ENCODE assay signal across 13 cellular contexts in genomic region chr9:76882686-76883085, GRCh38. TPM values are rescaled to one million over a fixed set of nuclear protein-coding genes. Genes with fewer than 3 reads are reported as not detected.
A peak's percentile ranks its signal among the peaks of the same experiment; 100 is the strongest.
DNase-seq lines count a peak whose midpoint lies in the region; ATAC-seq and TF ChIP-seq lines count a peak whose summit lies in the region.
"Had no signal": no experiment of that assay in that cellular context is flagged by ENCODE, and none has a peak within 500 bp of the region (broad histone marks: within the 10 kb centered on the region; RNA-seq: fewer than 3 reads in every experiment).

No MANE protein-coding gene starts in this region.

- POLR2A ChIA-PET in MCF 10A (lab: Yijun Ruan, JAX) = no interaction called here

- peak; percentile 45 for ATAC-seq in GM19324 (IDR thresholded peaks at IDR 0.05; ENCODE audit: low FRiP score, unreplicated experiment)
- peak; percentile 68 for ATAC-seq in HG02588 (IDR thresholded peaks at IDR 0.05; ENCODE audit: unreplicated experiment)
- ATAC-seq in HG03378 (IDR thresholded peaks at IDR 0.05; ENCODE audit: unreplicated experiment) = peak; percentile 77
- ATAC-seq in memory B cell (ENCODE audit: low read depth) = peak; percentile 35
- ATAC-seq: stimulated activated naive CD8-positive, alpha-beta T cell treated with anti-CD3 and anti-CD28 coated beads, Interleukin-15, amount 100 ng/mL, for 72 hours had no signal

- no peak for TF ChIP-seq CTCF in MCF 10A (IDR thresholded peaks at IDR 0.05; ENCODE audit: unreplicated experiment)

- H3K27ac Mint-ChIP-seq in memory B cell (no peak overlapping the region), MCF 10A (ENCODE audit: low read depth, unreplicated experiment) (no peak overlapping the region)
- H3K27ac Mint-ChIP-seq: stimulated activated naive CD8-positive, alpha-beta T cell treated with anti-CD3 and anti-CD28 coated beads, Interleukin-15, amount 100 ng/mL, for 72 hours had no signal

- DNase-seq in memory B cell (ENCODE audit: low spot score in 2 of 2) (no peak), MCF 10A (ENCODE audit: unreplicated experiment) (no peak), NCI-H2227 (lab: John Stamatoyannopoulos, UW; ENCODE audit: unreplicated experiment) (no peak)
- no peak for DNase-seq in stimulated activated CD8-positive, alpha-beta memory T cell treated with anti-CD3 and anti-CD28 coated beads, Interleukin-4, amount 100 ng/mL, for 48 hours
- DNase-seq in central memory CD4-positive, alpha-beta T cell = no peak
- DNase-seq: hippocampal formation; Karpas-422; mesenchymal stem cell; posterior cingulate gyrus; stimulated activated naive CD8-positive, alpha-beta T cell treated with anti-CD3 and anti-CD28 coated beads, Interleukin-15, amount 100 ng/mL, for 72 hours had no signal

- H3K27me3 Mint-ChIP-seq in memory B cell = no peaks in the 10 kb centered on the region
- no peaks in the 10 kb centered on the region for H3K27me3 Mint-ChIP-seq in MCF 10A (ENCODE audit: insufficient read depth, unreplicated experiment)

- no TSS peak for BruUV-seq in MCF 10A (replicated peaks; lab: Mats Ljungman, UMichigan)

- CTCF ChIA-PET in MCF 10A (lab: Yijun Ruan, JAX) = no interaction called here

- H3K4me3 Mint-ChIP-seq in memory B cell (no peak overlapping the region), MCF 10A (ENCODE audit: unreplicated experiment) (no peak overlapping the region)
- H3K4me3 Mint-ChIP-seq: stimulated activated naive CD8-positive, alpha-beta T cell treated with anti-CD3 and anti-CD28 coated beads, Interleukin-15, amount 100 ng/mL, for 72 hours had no signal

- no peaks in the 10 kb centered on the region for H3K9me3 Mint-ChIP-seq in memory B cell
- no peaks in the 10 kb centered on the region for H3K9me3 Mint-ChIP-seq in MCF 10A (ENCODE audit: unreplicated experiment)
- H3K9me3 Mint-ChIP-seq: stimulated activated naive CD8-positive, alpha-beta T cell treated with anti-CD3 and anti-CD28 coated beads, Interleukin-15, amount 100 ng/mL, for 72 hours had no signal

- peaks cover 9% of the 10 kb centered on the region for H3K4me1 Mint-ChIP-seq in memory B cell
- no peaks in the 10 kb centered on the region for H3K4me1 Mint-ChIP-seq in MCF 10A (ENCODE audit: insufficient read depth, unreplicated experiment)
- H3K4me1 Mint-ChIP-seq: stimulated activated naive CD8-positive, alpha-beta T cell treated with anti-CD3 and anti-CD28 coated beads, Interleukin-15, amount 100 ng/mL, for 72 hours had no signal

- intact Hi-C loops in MCF 10A (cut with micrococcal nuclease) = no loop called here

- no peaks in the 10 kb centered on the region for H3K36me3 Mint-ChIP-seq in memory B cell
- peaks cover 6% of the 10 kb centered on the region for H3K36me3 Mint-ChIP-seq in MCF 10A (ENCODE audit: insufficient read depth, unreplicated experiment)

RNA-seq across cellular contexts. Expression of gene PRUNE2, which starts 23.2 kb away (rescaled TPM):
- 0.29 and 0.63 TPM in 2 replicates for total RNA-seq in MCF 10A (2022)
